Comparison of ENCODE assay signal across 14 cellular contexts in the genomic region with DNA sequence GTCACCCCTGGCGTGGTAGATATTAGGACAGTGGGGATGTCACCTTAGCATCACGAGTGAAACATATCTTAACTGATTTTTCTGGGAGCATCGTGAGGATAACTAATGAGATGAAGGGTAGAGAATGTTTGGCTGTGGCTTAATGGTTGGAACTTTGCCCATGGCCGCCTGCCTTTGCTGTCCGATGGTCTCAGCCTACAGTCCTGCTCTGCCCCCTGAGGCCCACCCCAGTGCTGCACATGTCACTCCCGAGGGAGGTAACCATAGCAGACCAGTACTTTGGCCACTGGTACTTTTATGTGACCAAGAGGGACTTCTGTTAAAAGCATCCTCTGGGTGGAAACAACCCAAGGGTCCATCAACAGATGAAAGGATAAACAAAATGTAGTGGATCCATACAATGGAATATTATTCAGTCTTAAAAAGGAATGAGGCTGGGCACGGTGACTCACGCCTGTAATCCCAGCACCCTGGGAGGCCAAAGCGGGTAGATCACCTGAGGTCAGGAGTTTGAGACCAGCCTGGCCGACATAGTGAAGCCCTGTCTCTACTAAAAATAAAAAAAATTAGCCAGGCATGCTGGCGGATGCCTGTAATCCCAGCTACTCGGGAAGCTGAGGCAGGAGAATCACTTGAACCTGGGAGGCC. TPM values are rescaled to one million over a fixed set of nuclear protein-coding genes. Genes with fewer than 3 reads are reported as not detected.
A peak's percentile ranks its signal among the peaks of the same experiment; 100 is the strongest.
DNase-seq lines count a peak whose midpoint lies in the region; ATAC-seq lines count a peak whose summit lies in the region.
"Had no signal": no experiment of that assay in that cellular context is flagged by ENCODE, and none has a peak within 500 bp of the region (broad histone marks: within the 10 kb centered on the region; RNA-seq: fewer than 3 reads in every experiment).

No MANE protein-coding gene starts in this region.

- no peak for ATAC-seq in stimulated activated naive CD8-positive, alpha-beta T cell treated with anti-CD3 and anti-CD28 coated beads, Interleukin-15, amount 100 ng/mL, for 72 hours
- ATAC-seq in stimulated activated naive CD8-positive, alpha-beta T cell treated with anti-CD3 and anti-CD28 coated beads, Interleukin-15, Interleukin-2, amounts not matched to agents 100 U/mL and 50 U/mL, for 24 hours, result no peak
- no peak for ATAC-seq in activated T-helper 17 cell treated with anti-CD3 and anti-CD28 coated beads, Interleukin-2, amount 50 U/mL, for 72 hours (replicated peaks)
- ATAC-seq in memory B cell (ENCODE audit: low read depth) (no peak), HG03095 (IDR thresholded peaks at IDR 0.05; ENCODE audit: unreplicated experiment) (no peak)

- H3K36me3 Mint-ChIP-seq in activated T-helper 17 cell treated with anti-CD3 and anti-CD28 coated beads, Interleukin-2, amount 50 U/mL, for 72 hours (ENCODE audit: low read depth), result peaks cover 80% of the 10 kb centered on the region
- peaks cover 12% of the 10 kb centered on the region for H3K36me3 Mint-ChIP-seq in memory B cell

- H3K9me3 Mint-ChIP-seq in stimulated activated naive CD8-positive, alpha-beta T cell treated with anti-CD3 and anti-CD28 coated beads, Interleukin-15, amount 100 ng/mL, for 72 hours, result peaks cover 0 to 10% of the 10 kb centered on the region in 2 donors
- H3K9me3 Mint-ChIP-seq in activated T-helper 17 cell treated with anti-CD3 and anti-CD28 coated beads, Interleukin-2, amount 50 U/mL, for 72 hours, result no peaks in the 10 kb centered on the region
- H3K9me3 Mint-ChIP-seq in memory B cell, result no peaks in the 10 kb centered on the region

- no peaks in the 10 kb centered on the region for H3K27me3 Mint-ChIP-seq in stimulated activated naive CD8-positive, alpha-beta T cell treated with anti-CD3 and anti-CD28 coated beads, Interleukin-15, amount 100 ng/mL, for 72 hours
- H3K27me3 Mint-ChIP-seq in activated T-helper 17 cell treated with anti-CD3 and anti-CD28 coated beads, Interleukin-2, amount 50 U/mL, for 72 hours, result no peaks in the 10 kb centered on the region
- no peaks in the 10 kb centered on the region for H3K27me3 Mint-ChIP-seq in memory B cell

- peak overlapping the region; percentile 28 to 44 for H3K27ac Mint-ChIP-seq in stimulated activated naive CD8-positive, alpha-beta T cell treated with anti-CD3 and anti-CD28 coated beads, Interleukin-15, amount 100 ng/mL, for 72 hours
- peak overlapping the region; percentile 10 for H3K27ac Mint-ChIP-seq in activated T-helper 17 cell treated with anti-CD3 and anti-CD28 coated beads, Interleukin-2, amount 50 U/mL, for 72 hours
- H3K27ac Mint-ChIP-seq in memory B cell, result peak overlapping the region; percentile 22

- no peak overlapping the region for H3K4me3 Mint-ChIP-seq in stimulated activated naive CD8-positive, alpha-beta T cell treated with anti-CD3 and anti-CD28 coated beads, Interleukin-15, amount 100 ng/mL, for 72 hours
- H3K4me3 Mint-ChIP-seq in activated T-helper 17 cell treated with anti-CD3 and anti-CD28 coated beads, Interleukin-2, amount 50 U/mL, for 72 hours, result peak overlapping the region; percentile 14
- no peak overlapping the region for H3K4me3 Mint-ChIP-seq in memory B cell

- DNase-seq in stimulated activated naive CD8-positive, alpha-beta T cell treated with anti-CD3 and anti-CD28 coated beads, Interleukin-15, amount 100 ng/mL, for 72 hours, result no peak
- DNase-seq in stimulated activated naive CD8-positive, alpha-beta T cell treated with anti-CD3 and anti-CD28 coated beads, Interleukin-15, Interleukin-2, amounts not matched to agents 100 U/mL and 50 U/mL, for 24 hours, result no peak
- DNase-seq in memory B cell (ENCODE audit: low spot score in 2 of 2) (no peak), SIG-M5 treated with dmso at 0.1 percent for 504 hours (lab: John Stamatoyannopoulos, UW; ENCODE audit: unreplicated experiment) (no peak), KG1 (lab: John Stamatoyannopoulos, UW) (no peak), GF-D8 (lab: John Stamatoyannopoulos, UW) (no peak)
- DNase-seq: activated CD4-positive, alpha-beta T cell treated with anti-CD3 and anti-CD28 coated beads for 4 hours; activated T-cell treated with anti-CD3 and anti-CD28 coated beads, Interleukin-2, amount 50 U/mL, for 48 hours; GM23248; NCI-H1048; NCI-H774 had no signal

- H3K4me1 Mint-ChIP-seq in stimulated activated naive CD8-positive, alpha-beta T cell treated with anti-CD3 and anti-CD28 coated beads, Interleukin-15, amount 100 ng/mL, for 72 hours, result peaks cover 70% of the 10 kb centered on the region
- H3K4me1 Mint-ChIP-seq in activated T-helper 17 cell treated with anti-CD3 and anti-CD28 coated beads, Interleukin-2, amount 50 U/mL, for 72 hours, result peaks cover 33% of the 10 kb centered on the region
- H3K4me1 Mint-ChIP-seq in memory B cell, result peaks cover 28% of the 10 kb centered on the region

RNA-seq across cellular contexts. Expression of a gene that starts 58.4 kb away (rescaled TPM):
- not detected for total RNA-seq in activated T-helper 17 cell treated with anti-CD3 and anti-CD28 coated beads, Interleukin-2, amount 50 U/mL, for 72 hours
- total RNA-seq: T-helper 2 cell treated with Interferon-gamma antibody and Interleukin-4, amounts not matched to agents 100 ng/mL and 5 ng/mL, for 36 hours had no signal
